ENCODE assay signal across 8 cellular contexts in genomic region chr12:13165578-13166120, GRCh38. TPM values are rescaled to one million over a fixed set of nuclear protein-coding genes. Genes with fewer than 3 reads are reported as not detected.
DNase-seq lines count a peak whose midpoint lies in the region; ATAC-seq and TF ChIP-seq lines count a peak whose summit lies in the region.

No MANE protein-coding gene starts in this region.

- H3K27ac Mint-ChIP-seq in activated CD4-positive, alpha-beta memory T cell treated with anti-CD3 and anti-CD28 coated beads for 36 hours, result peak overlapping the region; percentile 52
- no peak overlapping the region for H3K27ac Mint-ChIP-seq in endodermal cell

- no peak for TF ChIP-seq CTCF in endodermal cell (conservative IDR thresholded peaks at IDR 0.05)
- no peak for TF ChIP-seq CTCF in omental fat pad (IDR thresholded peaks at IDR 0.05)
- TF ChIP-seq CTCF in thyroid gland (IDR thresholded peaks at IDR 0.05), result no peak

- H3K9me3 ChIP-seq in endodermal cell (ENCODE audit: control insufficient read depth, low read length) (peaks cover 6% of the 10 kb centered on the region), thyroid gland (no peaks in the 10 kb centered on the region)

- ATAC-seq in omental fat pad (ENCODE audit: low FRiP score), result peak; percentile 85

- intact Hi-C loops in activated CD4-positive, alpha-beta memory T cell treated with anti-CD3 and anti-CD28 coated beads for 36 hours (cut with micrococcal nuclease), result loop anchor here (1.0 to 2.0 kb wide), 5 partner anchors 8 to 62 kb away; partner anchors contain the start of genes EMP1 and GSG1
- intact Hi-C loops in thyroid gland (cut with DNase I), result no loop called here

- H3K36me3 ChIP-seq in endodermal cell (ENCODE audit: control insufficient read depth, insufficient read depth, low read length), result no peaks in the 10 kb centered on the region
- no peaks in the 10 kb centered on the region for H3K36me3 ChIP-seq in thyroid gland

- 86% methylated on average over 3 of the region's 3 CpGs; no CpG with 5 or more reads in 1 of the 2 experiments for WGBS in endodermal cell (ENCODE audit: insufficient coverage in 1 of 2, insufficient read length in 1 of 2), 2 experiments
- WGBS in thyroid gland, 2 donors, result 18 to 28% methylated on average over 3 of the region's 3 CpGs

- H3K36me3 Mint-ChIP-seq in activated CD4-positive, alpha-beta memory T cell treated with anti-CD3 and anti-CD28 coated beads for 36 hours, result no peaks in the 10 kb centered on the region
- no peaks in the 10 kb centered on the region for H3K36me3 Mint-ChIP-seq in endodermal cell (ENCODE audit: low read depth)

- POLR2A ChIA-PET in activated CD4-positive, alpha-beta memory T cell treated with anti-CD3 and anti-CD28 coated beads for 36 hours (lab: Charles Lee), result interaction anchor here (0.6 to 0.9 kb wide), 2 partner anchors 8 to 31 kb away, joined by 3 read pairs; partner anchors contain the start of gene EMP1

- H3K27me3 ChIP-seq in endodermal cell (ENCODE audit: control insufficient read depth, insufficient read depth, low read length, poor library complexity, severe bottlenecking), result no peaks in the 10 kb centered on the region
- H3K27me3 ChIP-seq in thyroid gland, result no peaks in the 10 kb centered on the region

- H3K9ac ChIP-seq in endodermal cell (ENCODE audit: extremely low read depth, low read length, poor library complexity, severe bottlenecking), result no peak overlapping the region

- H3K4me1 ChIP-seq in endodermal cell (ENCODE audit: control insufficient read depth, insufficient read depth, low read length) (no peaks in the 10 kb centered on the region), thyroid gland (peaks cover 9 to 13% of the 10 kb centered on the region in 2 donors)

- TF ChIP-seq POLR2A in thyroid gland (IDR thresholded peaks at IDR 0.05), result no peak

- DNase-seq in NK-92 treated with Interleukin-12 subunit alpha and Interleukin-12 subunit beta, amount 100 ng/mL, for 24 hours (lab: John Stamatoyannopoulos, UW), result peak; percentile 25
- DNase-seq in NK-92 (lab: John Stamatoyannopoulos, UW; ENCODE audit: unreplicated experiment), result no peak
- peak; percentile 42 for DNase-seq in NAMALWA (ENCODE audit: low spot score)
- DNase-seq in activated CD4-positive, alpha-beta memory T cell treated with anti-CD3 and anti-CD28 coated beads for 36 hours, result peak; percentile 92
- DNase-seq in endodermal cell, result peak; percentile 78
- peak; percentile 71 for DNase-seq in omental fat pad (ENCODE audit: low spot score)
- DNase-seq in thyroid gland, result peak; percentile 89
- no peak for DNase-seq in NCI-H1436 (lab: John Stamatoyannopoulos, UW)

- no peak overlapping the region for H3K4me3 ChIP-seq in endodermal cell (ENCODE audit: low read length)
- no peak overlapping the region for H3K4me3 ChIP-seq in thyroid gland (replicated peaks in 1 of 3)

- H3K27ac ChIP-seq in endodermal cell (ENCODE audit: low read depth, low read length) (no peak overlapping the region), thyroid gland (peak overlapping the region; percentile 44 to 72 (median 47))

- peaks cover 5% of the 10 kb centered on the region for H3K27me3 Mint-ChIP-seq in activated CD4-positive, alpha-beta memory T cell treated with anti-CD3 and anti-CD28 coated beads for 36 hours
- no peaks in the 10 kb centered on the region for H3K27me3 Mint-ChIP-seq in endodermal cell (ENCODE audit: insufficient read depth)

- H3K4me3 Mint-ChIP-seq in activated CD4-positive, alpha-beta memory T cell treated with anti-CD3 and anti-CD28 coated beads for 36 hours, result no peak overlapping the region
- H3K4me3 Mint-ChIP-seq in endodermal cell, result no peak overlapping the region

- H3K4me1 Mint-ChIP-seq in activated CD4-positive, alpha-beta memory T cell treated with anti-CD3 and anti-CD28 coated beads for 36 hours (ENCODE audit: low read depth), result peaks cover 25% of the 10 kb centered on the region
- H3K4me1 Mint-ChIP-seq in endodermal cell, result no peaks in the 10 kb centered on the region

- H3K9me3 Mint-ChIP-seq in activated CD4-positive, alpha-beta memory T cell treated with anti-CD3 and anti-CD28 coated beads for 36 hours, result no peaks in the 10 kb centered on the region
- H3K9me3 Mint-ChIP-seq in endodermal cell, result peaks cover 5% of the 10 kb centered on the region

- CTCF ChIA-PET in activated CD4-positive, alpha-beta memory T cell treated with anti-CD3 and anti-CD28 coated beads for 36 hours (lab: Charles Lee), result interaction anchor here (0.7 to 1.6 kb wide), 4 partner anchors 8 to 63 kb away, joined by 3 to 13 read pairs (median 4); no protein-coding TSS in a partner anchor

RNA-seq across cellular contexts. Expression of gene EMP1, which starts 30.9 kb away (rescaled TPM):
- 10 to 100 TPM; 54.4 to 57.3 TPM for total RNA-seq in activated CD4-positive, alpha-beta memory T cell treated with anti-CD3 and anti-CD28 coated beads for 36 hours
- total RNA-seq in endodermal cell, result under 1 TPM; 0.58 to 0.59 TPM
- 8.4 TPM for polyA plus RNA-seq in endodermal cell (2013, experiment 1 of 2)
- polyA plus RNA-seq in endodermal cell (2013, experiment 2 of 2), result 11.8 TPM
- 1,000 to 10,000 TPM in 2 of 4 donors, 100 to 1,000 TPM in 2; 687 to 4,689 (median 1,133) TPM for total RNA-seq in omental fat pad
- total RNA-seq in thyroid gland, result 100 to 1,000 TPM; 459 to 634 (median 503) TPM

Comparison
In these comparisons a context has a peak if more than half of its experiments do, and no peak if none do; other contexts are left out.
1. DNase-seq: peak in NK-92 treated with Interleukin-12 subunit alpha and Interleukin-12 subunit beta, amount 100 ng/mL, for 24 hours (single experiment), NAMALWA (single experiment), activated CD4-positive, alpha-beta memory T cell treated with anti-CD3 and anti-CD28 coated beads for 36 hours (single experiment), endodermal cell (single experiment), omental fat pad (single experiment) and thyroid gland (2 of 2); none in NK-92 (single experiment) and NCI-H1436 (single experiment).
2. RNA of gene EMP1, which starts 30.9 kb away (total RNA-seq): 687 to 4,689 TPM in omental fat pad, 459 to 634 TPM in thyroid gland and 54.4 to 57.3 TPM in activated CD4-positive, alpha-beta memory T cell treated with anti-CD3 and anti-CD28 coated beads for 36 hours; 0.58 to 0.59 TPM in endodermal cell; every median in the first group is over 10 times any median in the second.